In the genomic region with DNA sequence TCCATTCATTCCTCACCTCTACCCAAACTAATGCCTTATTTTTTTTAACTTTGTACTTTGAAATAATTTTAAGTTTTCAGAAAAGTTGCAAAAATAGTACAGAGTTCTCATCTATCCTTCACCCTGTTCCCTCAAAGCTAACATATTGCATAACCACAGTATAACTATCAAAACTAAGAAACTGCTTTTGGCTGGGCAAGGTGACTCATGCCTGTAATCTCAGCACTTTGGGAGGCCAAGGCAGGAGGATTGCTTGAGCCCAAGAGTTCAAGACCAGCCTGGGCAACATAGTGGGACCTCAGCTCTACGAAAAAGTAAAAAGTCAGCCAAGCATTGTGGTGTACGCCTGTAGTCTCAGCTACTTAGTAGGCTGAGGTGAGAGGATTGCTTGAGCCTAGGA, we compare ENCODE assay signal across 16 cellular contexts.
A peak's percentile ranks its signal among the peaks of the same experiment; 100 is the strongest.
DNase-seq lines count a peak whose midpoint lies in the region; ATAC-seq and TF ChIP-seq lines count a peak whose summit lies in the region.
"Had no signal": no experiment of that assay in that cellular context is flagged by ENCODE, and none has a peak within 500 bp of the region (broad histone marks: within the 10 kb centered on the region; RNA-seq: fewer than 3 reads in every experiment).

No MANE protein-coding gene starts in this region.

- no peaks in the 10 kb centered on the region for H3K36me3 Mint-ChIP-seq in activated T-cell treated with anti-CD3 and anti-CD28 coated beads, Interleukin-2, amount 50 U/mL, for 72 hours (ENCODE audit: insufficient read depth in 2 of 2)
- peaks cover 12% of the 10 kb centered on the region for H3K36me3 Mint-ChIP-seq in activated T-cell treated with anti-CD3 and anti-CD28 coated beads, Interleukin-2, amount 50 U/mL, for 4 hours (ENCODE audit: insufficient read depth)
- peaks cover 12% of the 10 kb centered on the region for H3K36me3 Mint-ChIP-seq in central memory CD8-positive, alpha-beta T cell (ENCODE audit: insufficient read depth)
- H3K36me3 Mint-ChIP-seq in Calu3 (ENCODE audit: insufficient read depth, unreplicated experiment), result no peaks in the 10 kb centered on the region

- no peak overlapping the region for H3K18ac ChIP-seq in mesenchymal stem cell (ENCODE audit: low read depth in 1 of 2, low read length in 2 of 2)

- no peaks in the 10 kb centered on the region for H3K9me3 ChIP-seq in mesenchymal stem cell (ENCODE audit: control insufficient read depth, low read length)
- H3K9me3 ChIP-seq: BLaER1 treated with 17β-estradiol and CSF1 and Interleukin-3, amounts not matched to agents 10 nM and 100 nM had no signal

- H3K14ac ChIP-seq in mesenchymal stem cell (ENCODE audit: low read length in 2 of 2), result no peak overlapping the region

- H4K8ac ChIP-seq in mesenchymal stem cell (ENCODE audit: low read length), result no peak overlapping the region

- no peaks in the 10 kb centered on the region for H3K9me3 Mint-ChIP-seq in activated T-cell treated with anti-CD3 and anti-CD28 coated beads, Interleukin-2, amount 50 U/mL, for 72 hours
- H3K9me3 Mint-ChIP-seq in activated T-cell treated with anti-CD3 and anti-CD28 coated beads, Interleukin-2, amount 50 U/mL, for 4 hours, result no peaks in the 10 kb centered on the region
- H3K9me3 Mint-ChIP-seq in central memory CD8-positive, alpha-beta T cell, result no peaks in the 10 kb centered on the region
- H3K9me3 Mint-ChIP-seq in Calu3 (ENCODE audit: low read depth, unreplicated experiment), result no peaks in the 10 kb centered on the region
- H3K9me3 Mint-ChIP-seq: CD4-positive, CD25-positive, alpha-beta regulatory T cell had no signal

- intact Hi-C loops in Calu3 (cut with micrococcal nuclease; ENCODE audit: unreplicated experiment), result no loop called here

- H2BK12ac ChIP-seq in mesenchymal stem cell (ENCODE audit: low read length in 2 of 2), result no peak overlapping the region

- no peak for TF ChIP-seq CTCF in Calu3 (IDR thresholded peaks at IDR 0.05; ENCODE audit: unreplicated experiment)

- no peak overlapping the region for H3K4me2 ChIP-seq in mesenchymal stem cell (ENCODE audit: low read length, poor library complexity, severe bottlenecking)
- H3K4me2 ChIP-seq: BLaER1 treated with 17β-estradiol and CSF1 and Interleukin-3, amounts not matched to agents 10 nM and 100 nM had no signal

- no peak overlapping the region for H3K4me3 Mint-ChIP-seq in activated T-cell treated with anti-CD3 and anti-CD28 coated beads, Interleukin-2, amount 50 U/mL, for 72 hours
- H3K4me3 Mint-ChIP-seq in activated T-cell treated with anti-CD3 and anti-CD28 coated beads, Interleukin-2, amount 50 U/mL, for 4 hours, result no peak overlapping the region
- H3K4me3 Mint-ChIP-seq in central memory CD8-positive, alpha-beta T cell, result no peak overlapping the region
- H3K4me3 Mint-ChIP-seq in Calu3 (ENCODE audit: low read depth, unreplicated experiment), result no peak overlapping the region
- H3K4me3 Mint-ChIP-seq: CD4-positive, CD25-positive, alpha-beta regulatory T cell had no signal

- DNase-seq in activated T-cell treated with anti-CD3 and anti-CD28 coated beads, Interleukin-2, amount 50 U/mL, for 72 hours, result no peak
- DNase-seq in activated T-cell treated with anti-CD3 and anti-CD28 coated beads, Interleukin-2, amount 50 U/mL, for 4 hours, result no peak
- DNase-seq in MV-4-11 (lab: John Stamatoyannopoulos, UW), result peak; percentile 5
- no peak for DNase-seq in central memory CD8-positive, alpha-beta T cell (ENCODE audit: low spot score in 2 of 2)
- DNase-seq in mesenchymal stem cell, result no peak
- no peak for DNase-seq in DMS53 (lab: John Stamatoyannopoulos, UW)
- no peak for DNase-seq in NCI-H1930 (lab: John Stamatoyannopoulos, UW)
- DNase-seq in Calu3, result no peak
- DNase-seq: 8988T; ACHN; CD4-positive, CD25-positive, alpha-beta regulatory T cell; DMS79 treated with DMSO at 0.1 percent for 48 hours; EL; GM23248; H7 had no signal

- no peak overlapping the region for H4K91ac ChIP-seq in mesenchymal stem cell (ENCODE audit: low read length)

- no peak overlapping the region for H2BK120ac ChIP-seq in mesenchymal stem cell (ENCODE audit: low read depth, low read length)

- no peak overlapping the region for H3K4me3 ChIP-seq in mesenchymal stem cell (ENCODE audit: insufficient read depth in 1 of 2, low read depth in 1 of 2, low read length in 2 of 2)
- H3K4me3 ChIP-seq: BLaER1 treated with 17β-estradiol and CSF1 and Interleukin-3, amounts not matched to agents 10 nM and 100 nM; GM23248 had no signal

- no peak overlapping the region for H3K23ac ChIP-seq in mesenchymal stem cell (ENCODE audit: low read length in 2 of 2)

- no peaks in the 10 kb centered on the region for H3K27me3 ChIP-seq in mesenchymal stem cell (ENCODE audit: control insufficient read depth in 1 of 2, insufficient read depth in 1 of 2, low read length in 2 of 2)

- peak overlapping the region; percentile 34 for H3K27ac Mint-ChIP-seq in activated T-cell treated with anti-CD3 and anti-CD28 coated beads, Interleukin-2, amount 50 U/mL, for 72 hours
- H3K27ac Mint-ChIP-seq in central memory CD8-positive, alpha-beta T cell (ENCODE audit: low read depth), result peak overlapping the region; percentile 27
- H3K27ac Mint-ChIP-seq in Calu3 (ENCODE audit: unreplicated experiment), result no peak overlapping the region
- H3K27ac Mint-ChIP-seq: CD4-positive, CD25-positive, alpha-beta regulatory T cell had no signal

- no peak overlapping the region for H3K4ac ChIP-seq in mesenchymal stem cell (ENCODE audit: low read depth in 1 of 2, low read length in 2 of 2)

- no peak overlapping the region for H2AK5ac ChIP-seq in mesenchymal stem cell (ENCODE audit: low read length, severe bottlenecking)

- no peaks in the 10 kb centered on the region for H3K27me3 Mint-ChIP-seq in activated T-cell treated with anti-CD3 and anti-CD28 coated beads, Interleukin-2, amount 50 U/mL, for 72 hours (ENCODE audit: low read depth)
- no peaks in the 10 kb centered on the region for H3K27me3 Mint-ChIP-seq in activated T-cell treated with anti-CD3 and anti-CD28 coated beads, Interleukin-2, amount 50 U/mL, for 4 hours (ENCODE audit: low read depth)
- no peaks in the 10 kb centered on the region for H3K27me3 Mint-ChIP-seq in central memory CD8-positive, alpha-beta T cell
- H3K27me3 Mint-ChIP-seq in Calu3 (ENCODE audit: unreplicated experiment), result no peaks in the 10 kb centered on the region
- H3K27me3 Mint-ChIP-seq: CD4-positive, CD25-positive, alpha-beta regulatory T cell had no signal

- peak overlapping the region; percentile 48 for H2BK15ac ChIP-seq in mesenchymal stem cell (ENCODE audit: low read depth, poor library complexity, severe bottlenecking)

- no peak overlapping the region for H3K27ac ChIP-seq in mesenchymal stem cell (ENCODE audit: low read length, poor library complexity, severe bottlenecking)
- H3K27ac ChIP-seq: BLaER1 treated with 17β-estradiol and CSF1 and Interleukin-3, amounts not matched to agents 10 nM and 100 nM; GM23248 had no signal

- H2AFZ ChIP-seq in mesenchymal stem cell (ENCODE audit: low read depth, low read length), result no peak overlapping the region
- H2AFZ ChIP-seq: GM23248 had no signal

- no peaks in the 10 kb centered on the region for H3K79me1 ChIP-seq in mesenchymal stem cell (replicated peaks; ENCODE audit: low read length, poor library complexity, severe bottlenecking)

- WGBS in mesenchymal stem cell, result 93% methylated on average over 2 of the region's 2 CpGs

- H3K4me1 Mint-ChIP-seq in activated T-cell treated with anti-CD3 and anti-CD28 coated beads, Interleukin-2, amount 50 U/mL, for 72 hours (ENCODE audit: low read depth), result peaks cover 20% of the 10 kb centered on the region
- H3K4me1 Mint-ChIP-seq in activated T-cell treated with anti-CD3 and anti-CD28 coated beads, Interleukin-2, amount 50 U/mL, for 4 hours (ENCODE audit: low read depth), result peaks cover 8% of the 10 kb centered on the region
- peaks cover 23% of the 10 kb centered on the region for H3K4me1 Mint-ChIP-seq in central memory CD8-positive, alpha-beta T cell
- peaks cover 18% of the 10 kb centered on the region for H3K4me1 Mint-ChIP-seq in Calu3 (ENCODE audit: low read depth, unreplicated experiment)

- H3K9ac ChIP-seq in mesenchymal stem cell (ENCODE audit: low read length), result no peak overlapping the region
- H3K9ac ChIP-seq: BLaER1 treated with 17β-estradiol and CSF1 and Interleukin-3, amounts not matched to agents 10 nM and 100 nM; GM23248 had no signal

- ATAC-seq in activated T-cell treated with anti-CD3 and anti-CD28 coated beads, Interleukin-2, amount 50 U/mL, for 72 hours (replicated peaks in 1 of 2), result no peak
- ATAC-seq in activated T-cell treated with anti-CD3 and anti-CD28 coated beads, Interleukin-2, amount 50 U/mL, for 4 hours, result no peak
- ATAC-seq in central memory CD8-positive, alpha-beta T cell (replicated peaks; ENCODE audit: extremely low read depth, poor library complexity, severe bottlenecking), result no peak

- CTCF ChIA-PET in Calu3 (lab: Charles Lee), result interaction anchor here (0.7 to 1.7 kb wide), 4 partner anchors 13 to 669 kb away, joined by 3 to 4 read pairs (median 4); no protein-coding TSS in a partner anchor

- no TSS peak for BruUV-seq in Calu3 (replicated peaks; lab: Mats Ljungman, UMichigan)

- no peaks in the 10 kb centered on the region for H3K4me1 ChIP-seq in mesenchymal stem cell (ENCODE audit: control insufficient read depth, insufficient read depth, low read depth, low read length)
- H3K4me1 ChIP-seq: BLaER1 treated with 17β-estradiol and CSF1 and Interleukin-3, amounts not matched to agents 10 nM and 100 nM had no signal

- no peaks in the 10 kb centered on the region for H3K36me3 ChIP-seq in mesenchymal stem cell (ENCODE audit: control insufficient read depth in 1 of 2, insufficient read depth in 2 of 2, low read depth in 1 of 2, low read length in 2 of 2)
- H3K36me3 ChIP-seq: BLaER1 treated with 17β-estradiol and CSF1 and Interleukin-3, amounts not matched to agents 10 nM and 100 nM had no signal

- no peak overlapping the region for H2BK5ac ChIP-seq in mesenchymal stem cell (ENCODE audit: low read depth, low read length, poor library complexity, severe bottlenecking)
